In the genomic region with DNA sequence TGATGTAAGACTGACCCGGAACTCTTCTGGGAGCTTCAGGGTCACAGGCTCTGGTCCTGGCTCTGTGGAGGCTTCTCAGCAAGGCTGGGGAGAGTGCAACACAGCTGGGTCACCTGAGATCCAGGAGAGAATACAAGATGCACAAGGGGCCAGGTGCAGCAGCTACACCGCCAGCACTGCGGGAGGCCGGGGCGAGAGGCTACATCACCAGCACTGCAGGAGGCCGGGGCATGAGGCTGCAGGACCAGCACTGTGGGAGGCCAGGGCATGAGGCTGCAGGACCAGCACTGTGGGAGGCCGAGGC, we compare ENCODE assay signal across 25 cellular contexts. TPM values are rescaled to one million over a fixed set of nuclear protein-coding genes. Genes with fewer than 3 reads are reported as not detected.
"Had no signal": no experiment of that assay in that cellular context is flagged by ENCODE, and none has a peak within 500 bp of the region (broad histone marks: within the 10 kb centered on the region; RNA-seq: fewer than 3 reads in every experiment).

No MANE protein-coding gene starts in this region.

- H3K27ac Mint-ChIP-seq: nephron; stimulated activated naive B cell treated with anti-CD40 and anti-IgM and Interleukin-4, amounts not matched to agents 10 μg/mL and 1 μg/mL and 100 μg/mL, for 72 hours had no signal

- H3K27ac ChIP-seq: hepatocyte, lower lobe of right lung, neutrophil, parathyroid adenoma, psoas muscle, stomach, testis, thyroid gland, transverse colon, upper lobe of left lung had no signal

- DNase-seq: islet precursor cell; lower lobe of right lung; mammary epithelial cell; mesenchymal stem cell; occipital lobe; stimulated activated CD4-positive, alpha-beta T cell treated with anti-CD3 and anti-CD28 coated beads, Interleukin-12 subunit alpha, Interleukin-12 subunit beta, amount 100 ng/mL, for 4 hours; stimulated activated CD4-positive, alpha-beta T cell treated with anti-CD3 and anti-CD28 coated beads, Interleukin-15, amount 100 ng/mL, for 24 hours; stimulated activated CD4-positive, alpha-beta T cell treated with anti-CD3 and anti-CD28 coated beads, Interleukin-2, amount 100 ng/mL, for 24 hours; stimulated activated CD4-positive, alpha-beta T cell treated with anti-CD3 and anti-CD28 coated beads, Interleukin-4, amount 100 ng/mL, for 1 hour; stimulated activated naive B cell treated with anti-CD40 and anti-IgM and Interleukin-4, amounts not matched to agents 10 μg/mL and 1 μg/mL and 100 μg/mL, for 72 hours; stimulated activated naive CD8-positive, alpha-beta T cell treated with anti-CD3 and anti-CD28 coated beads, Interleukin-15, Interleukin-2, amounts not matched to agents 100 U/mL and 50 U/mL, for 24 hours; stomach; testis; thyroid gland; transverse colon had no signal

- H3K36me3 Mint-ChIP-seq: naive thymus-derived CD8-positive, alpha-beta T cell; stimulated activated naive B cell treated with anti-CD40 and anti-IgM and Interleukin-4, amounts not matched to agents 10 μg/mL and 1 μg/mL and 100 μg/mL, for 72 hours had no signal

- H3K4me3 Mint-ChIP-seq: naive thymus-derived CD8-positive, alpha-beta T cell; nephron; neural crest cell; stimulated activated naive B cell treated with anti-CD40 and anti-IgM and Interleukin-4, amounts not matched to agents 10 μg/mL and 1 μg/mL and 100 μg/mL, for 72 hours had no signal

- H2AFZ ChIP-seq: hepatocyte, parathyroid adenoma had no signal

- H3K9me3 Mint-ChIP-seq: nephron had no signal

- H3K27me3 ChIP-seq: hepatocyte, neutrophil, testis, thyroid gland had no signal

- H3K36me3 ChIP-seq: lower lobe of right lung, neutrophil, stomach, thyroid gland, transverse colon, upper lobe of left lung had no signal

- H3K4me1 Mint-ChIP-seq: neural crest cell; stimulated activated naive B cell treated with anti-CD40 and anti-IgM and Interleukin-4, amounts not matched to agents 10 μg/mL and 1 μg/mL and 100 μg/mL, for 72 hours had no signal

- H3K4me3 ChIP-seq: hepatocyte, lower lobe of right lung, psoas muscle, smooth muscle cell, stomach, testis, thyroid gland, transverse colon, upper lobe of left lung had no signal

- H3K9ac ChIP-seq: parathyroid adenoma had no signal

- H3K79me2 ChIP-seq: hepatocyte, parathyroid adenoma had no signal

- ATAC-seq: left lobe of liver; lower lobe of right lung; naive thymus-derived CD8-positive, alpha-beta T cell; psoas muscle; stimulated activated naive B cell treated with anti-CD40 and anti-IgM and Interleukin-4, amounts not matched to agents 10 μg/mL and 1 μg/mL and 100 μg/mL, for 72 hours; stimulated activated naive CD8-positive, alpha-beta T cell treated with anti-CD3 and anti-CD28 coated beads, Interleukin-15, Interleukin-2, amounts not matched to agents 100 U/mL and 50 U/mL, for 24 hours had no signal

- H3K9me3 ChIP-seq: lower lobe of right lung, psoas muscle, testis, thyroid gland, transverse colon had no signal

- H3K4me2 ChIP-seq: hepatocyte, smooth muscle cell had no signal

RNA-seq across cellular contexts. Expression of a gene that starts 44.3 kb away (rescaled TPM):
- polyA plus RNA-seq: naive thymus-derived CD8-positive, alpha-beta T cell had no signal
